Comparison of ENCODE assay signal across 25 cellular contexts in the genomic region with DNA sequence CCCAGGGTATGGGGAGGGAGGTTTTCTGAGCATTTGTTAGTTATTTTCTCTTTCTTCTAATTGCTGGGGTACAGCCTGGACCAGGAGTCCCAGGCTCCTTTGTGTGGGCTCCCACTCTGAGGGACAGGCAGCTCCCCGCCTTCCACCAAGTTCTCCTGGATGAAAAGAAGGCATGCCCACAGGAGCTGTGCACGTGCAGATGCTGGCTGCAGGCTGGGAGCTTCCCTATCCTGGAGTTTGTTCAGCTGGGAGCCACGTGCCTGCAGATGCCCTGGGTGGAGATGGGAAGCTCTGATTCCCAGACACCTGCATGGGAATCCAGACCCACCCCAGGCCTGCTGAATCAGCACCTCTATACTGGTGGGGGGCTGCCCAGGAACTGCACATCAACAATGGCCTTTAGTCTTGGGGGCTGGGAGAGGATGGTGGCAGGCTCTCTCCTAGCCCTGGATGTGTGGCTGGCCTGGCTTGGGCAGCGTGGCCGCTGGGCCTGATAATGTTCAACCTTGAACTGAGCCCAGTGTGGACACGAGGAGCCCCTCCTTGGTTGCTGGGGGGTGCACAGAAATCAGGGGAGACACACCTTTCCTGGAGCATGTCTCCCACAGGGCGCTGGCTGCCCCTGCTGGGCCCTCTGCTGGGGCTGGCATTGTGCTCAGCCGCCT.
DNase-seq lines count a peak whose midpoint lies in the region; ATAC-seq and TF ChIP-seq lines count a peak whose summit lies in the region.
"Had no signal": no experiment of that assay in that cellular context is flagged by ENCODE, and none has a peak within 500 bp of the region (broad histone marks: within the 10 kb centered on the region; RNA-seq: fewer than 3 reads in every experiment).

No MANE protein-coding gene starts in this region.

- no peaks in the 10 kb centered on the region for H3K27me3 ChIP-seq in stomach

- H3K27ac Mint-ChIP-seq in chondrocyte (ENCODE audit: unreplicated experiment) = no peak overlapping the region
- H3K27ac Mint-ChIP-seq: CD4-positive, alpha-beta memory T cell had no signal

- H3K4me1 ChIP-seq in stomach = no peaks in the 10 kb centered on the region
- H3K4me1 ChIP-seq: Caco-2 had no signal

- no peaks in the 10 kb centered on the region for H3K36me3 ChIP-seq in stomach

- peaks cover 4% of the 10 kb centered on the region for H3K9me3 Mint-ChIP-seq in chondrocyte (ENCODE audit: low read depth)

- intact Hi-C loops in stomach (cut with DNase I; ENCODE audit: low total_unique reads) = no loop called here

- H3K4me3 Mint-ChIP-seq in chondrocyte (ENCODE audit: unreplicated experiment) = no peak overlapping the region
- H3K4me3 Mint-ChIP-seq: CD4-positive, alpha-beta memory T cell had no signal

- no peak for ATAC-seq in GM19324 (IDR thresholded peaks at IDR 0.05; ENCODE audit: low FRiP score, unreplicated experiment)
- ATAC-seq: HCT116 had no signal

- TF ChIP-seq POLR2A in stomach (IDR thresholded peaks at IDR 0.05) = no peak

- TF ChIP-seq CTCF in chondrocyte (IDR thresholded peaks at IDR 0.05) = no peak
- no peak for TF ChIP-seq CTCF in stomach (IDR thresholded peaks at IDR 0.05)

- peaks cover 1% of the 10 kb centered on the region for H3K36me3 Mint-ChIP-seq in chondrocyte (ENCODE audit: low read depth)
- H3K36me3 Mint-ChIP-seq: CD4-positive, alpha-beta memory T cell had no signal

- TF ChIP-seq EP300 in stomach (IDR thresholded peaks at IDR 0.05) = no peak

- H3K27ac ChIP-seq in stomach = no peak overlapping the region
- H3K27ac ChIP-seq: HL-60 had no signal

- peaks cover 3% of the 10 kb centered on the region for H3K27me3 Mint-ChIP-seq in chondrocyte (ENCODE audit: low read depth)

- H3K4me1 Mint-ChIP-seq in chondrocyte (ENCODE audit: low read depth) = peaks cover 7% of the 10 kb centered on the region
- H3K4me1 Mint-ChIP-seq: CD4-positive, alpha-beta memory T cell had no signal

- peak; percentile 44 for DNase-seq in activated CD8-positive, alpha-beta memory T cell treated with anti-CD3 and anti-CD28 coated beads for 24 hours
- no peak for DNase-seq in activated CD8-positive, alpha-beta memory T cell treated with anti-CD3 and anti-CD28 coated beads, Interleukin-2, amount 50 U/mL, for 4 hours
- peak; percentile 59 for DNase-seq in chondrocyte (ENCODE audit: low spot score)
- peak; percentile 81 for DNase-seq in mesenteric fat pad (ENCODE audit: low spot score)
- peak; percentile 17 for DNase-seq in stomach
- DNase-seq in mucosa of gallbladder (ENCODE audit: low spot score) = no peak
- DNase-seq in activated T-cell treated with anti-CD3 and anti-CD28 coated beads, Interleukin-2, amount 50 U/mL, for 48 hours = no peak
- DNase-seq: 8988T; ACHN; Caco-2; CD4-positive, alpha-beta memory T cell; Karpas-422; NCI-H1092; NCI-H1436; NCI-H187; NCI-H2081 treated with DMSO at 0.1 percent for 48 hours; NCI-H2171; NCI-H226; NCI-H510A; NCI-H69; RPMI8226; SHP77 treated with DMSO at 0.1 percent for 48 hours had no signal

- H3K4me3 ChIP-seq in stomach = no peak overlapping the region

- 64 to 80% (median 78%) methylated on average over 4 to 8 of the region's 8 CpGs for WGBS in stomach, 5 donors

- H3K9me3 ChIP-seq in stomach = no peaks in the 10 kb centered on the region
- H3K9me3 ChIP-seq: Caco-2 had no signal

Comparison
In these comparisons a context has a peak if more than half of its experiments do, and no peak if none do; other contexts are left out.
1. DNase-seq: peak in activated CD8-positive, alpha-beta memory T cell treated with anti-CD3 and anti-CD28 coated beads for 24 hours (single experiment), chondrocyte (single experiment), mesenteric fat pad (single experiment) and stomach (single experiment); none in activated CD8-positive, alpha-beta memory T cell treated with anti-CD3 and anti-CD28 coated beads, Interleukin-2, amount 50 U/mL, for 4 hours (single experiment), mucosa of gallbladder (single experiment) and activated T-cell treated with anti-CD3 and anti-CD28 coated beads, Interleukin-2, amount 50 U/mL, for 48 hours (0 of 2).